ENCODE assay signal across 18 cellular contexts in genomic region chr11:61784506-61784805, GRCh38. TPM values are rescaled to one million over a fixed set of nuclear protein-coding genes. Genes with fewer than 3 reads are reported as not detected.
DNase-seq lines count a peak whose midpoint lies in the region; ATAC-seq and TF ChIP-seq lines count a peak whose summit lies in the region.
"Had no signal": no experiment of that assay in that cellular context is flagged by ENCODE, and none has a peak within 500 bp of the region (broad histone marks: within the 10 kb centered on the region; RNA-seq: fewer than 3 reads in every experiment).

No MANE protein-coding gene starts in this region.

- H3K27me3 Mint-ChIP-seq in WTC11 (ENCODE audit: low read depth) = no peaks in the 10 kb centered on the region; the same call in 1 of the 2 replicates

- no peaks in the 10 kb centered on the region for H3K4me1 Mint-ChIP-seq in WTC11

- no peak for TF ChIP-seq CTCF in WTC11 (IDR thresholded peaks at IDR 0.05)
- TF ChIP-seq CTCF in smooth muscle cell (IDR thresholded peaks at IDR 0.05; ENCODE audit: borderline replicate concordance, insufficient read depth, poor library complexity, severe bottlenecking) = no peak

- WGBS in mesodermal cell (ENCODE audit: insufficient coverage in 2 of 2), 2 experiments = 85 to 93% methylated on average over 4 to 6 of the region's 7 CpGs
- 97% methylated on average over 7 of the region's 7 CpGs for whole genome bisulfite sequencing in smooth muscle cell (ENCODE audit: low lambda C conversion rate)

- H3K4me2 ChIP-seq in smooth muscle cell = no peak overlapping the region

- H3K27ac Mint-ChIP-seq in WTC11 = no peak overlapping the region

- H3K9me3 Mint-ChIP-seq in WTC11 = no peaks in the 10 kb centered on the region

- H3K9ac ChIP-seq in smooth muscle cell (ENCODE audit: low read depth) = no peak overlapping the region

- no peak for ATAC-seq in WTC11
- ATAC-seq in esophagus mucosa = no peak
- no peak for ATAC-seq in HG03280 (IDR thresholded peaks at IDR 0.05; ENCODE audit: unreplicated experiment)
- ATAC-seq: K562 had no signal

- H3K4me3 ChIP-seq in H7 (ENCODE audit: insufficient read depth, low read depth, low read length) (no peak overlapping the region), mesodermal cell (ENCODE audit: extremely low read depth, insufficient read depth, low read length, poor library complexity, severe bottlenecking) (no peak overlapping the region), smooth muscle cell (no peak overlapping the region)
- H3K4me3 ChIP-seq: K562 had no signal

- peak overlapping the region; percentile 53 for H3K27ac ChIP-seq in mesodermal cell (ENCODE audit: low read depth, low read length, severe bottlenecking)
- H3K27ac ChIP-seq in smooth muscle cell (ENCODE audit: low read depth) = peak overlapping the region; percentile 52

- DNase-seq in H7 (peak; percentile 40), WTC11 (ENCODE audit: low spot score) (no peak), smooth muscle cell (lab: John Stamatoyannopoulos, UW; ENCODE audit: unreplicated experiment) (no peak), HEK293T (ENCODE audit: extremely low spot score) (no peak)
- DNase-seq: ACHN; AML-193; DMS153; NCI-H1436; NCI-H2029; NCI-H2171; NCI-H446 treated with DMSO at 0.1 percent for 48 hours; NK-92 treated with Interleukin-12 subunit alpha and Interleukin-12 subunit beta, amount 100 ng/mL, for 24 hours; OCI-M1 had no signal

- H4K20me1 ChIP-seq in smooth muscle cell (ENCODE audit: low read depth) = peaks cover 18% of the 10 kb centered on the region

- POLR2A ChIA-PET in WTC11 (lab: Charles Lee) (interaction anchor here (1.3 kb wide), 1 partner anchor 31 kb away, joined by 3 read pairs; no protein-coding TSS in a partner anchor), HEK293T (lab: Yijun Ruan, JAX) (interaction anchor here (0.6 kb wide), 1 partner anchor 370 kb away, joined by 3 read pairs; no protein-coding TSS in a partner anchor)

- peaks cover 29% of the 10 kb centered on the region for H3K36me3 Mint-ChIP-seq in WTC11

- peaks cover 27% of the 10 kb centered on the region for H3K36me3 ChIP-seq in H7 (replicated peaks; ENCODE audit: control insufficient read depth, insufficient read depth, low read length)
- H3K36me3 ChIP-seq in mesodermal cell (ENCODE audit: control insufficient read depth, insufficient read depth, low read length) = peaks cover 95% of the 10 kb centered on the region
- H3K36me3 ChIP-seq in smooth muscle cell (ENCODE audit: low read depth) = no peaks in the 10 kb centered on the region

- H3K9me3 ChIP-seq in mesodermal cell (ENCODE audit: control insufficient read depth, low read length) (no peaks in the 10 kb centered on the region), smooth muscle cell (replicated peaks; ENCODE audit: low read depth) (no peaks in the 10 kb centered on the region)

- no peaks in the 10 kb centered on the region for H3K79me2 ChIP-seq in smooth muscle cell (ENCODE audit: low read depth)

- H2AFZ ChIP-seq in smooth muscle cell (ENCODE audit: low read depth) = no peak overlapping the region

- peaks cover 25% of the 10 kb centered on the region for H3K4me1 ChIP-seq in mesodermal cell (ENCODE audit: control insufficient read depth, insufficient read depth, low read length, poor library complexity, severe bottlenecking)
- no peaks in the 10 kb centered on the region for H3K4me1 ChIP-seq in smooth muscle cell (ENCODE audit: low read depth)

- no peak overlapping the region for H3K4me3 Mint-ChIP-seq in WTC11
- H3K4me3 Mint-ChIP-seq: CD14-positive monocyte had no signal

- peaks cover 13% of the 10 kb centered on the region for H3F3A ChIP-seq in smooth muscle cell (ENCODE audit: low read depth)

- H3K27me3 ChIP-seq in H7 (ENCODE audit: control insufficient read depth, insufficient read depth, low read length) (no peaks in the 10 kb centered on the region), smooth muscle cell (ENCODE audit: low read depth) (no peaks in the 10 kb centered on the region)

- CTCF ChIA-PET in WTC11 (lab: Charles Lee) = interaction anchor here (1.0 to 5.3 kb wide), 4 partner anchors 13 to 253 kb away, joined by 4 to 42 read pairs (median 8); no protein-coding TSS in a partner anchor
- CTCF ChIA-PET in HEK293T (lab: Yijun Ruan, JAX) = no interaction called here

TF ChIP-seq in WTC11, 78 proteins besides CTCF, POLR2A, EP300 and RAD21:
- TF ChIP-seq MLX (CRISPR knock-in tag; IDR thresholded peaks at IDR 0.05) (no peak), ZNF317 (CRISPR knock-in tag; IDR thresholded peaks at IDR 0.05; ENCODE audit: borderline replicate concordance, low read depth) (0 out of 2 replicates have a peak, but pooled peaks have one; percentile 35)

TF ChIP-seq in HEK293T, 16 proteins besides CTCF, POLR2A, EP300 and RAD21:
- TF ChIP-seq FOXA1 (IDR thresholded peaks at IDR 0.05) (no peak), TARDBP (IDR thresholded peaks at IDR 0.05) (no peak), HDGF (IDR thresholded peaks at IDR 0.05; ENCODE audit: borderline replicate concordance) (no peak), LEF1 (IDR thresholded peaks at IDR 0.05; ENCODE audit: borderline replicate concordance) (no peak), SUZ12 (IDR thresholded peaks at IDR 0.05) (no peak), NFRKB (IDR thresholded peaks at IDR 0.05) (no peak), PKNOX1 (IDR thresholded peaks at IDR 0.05) (no peak), L3MBTL2 (conservative IDR thresholded peaks at IDR 0.05) (no peak), ZNF384 (IDR thresholded peaks at IDR 0.05) (no peak), ARNT (IDR thresholded peaks at IDR 0.05) (no peak), ELF4 (IDR thresholded peaks at IDR 0.05) (no peak), FOXK2 (IDR thresholded peaks at IDR 0.05) (no peak), BHLHE40 (IDR thresholded peaks at IDR 0.05; ENCODE audit: borderline replicate concordance) (no peak), FOXM1 (IDR thresholded peaks at IDR 0.05; ENCODE audit: borderline replicate concordance) (no peak)

RNA-seq across cellular contexts. Expression of gene TMEM258, which starts 7.9 kb away (rescaled TPM):
- 263 and 296 TPM in 2 replicates for total RNA-seq in H7 (2014; rRNA removed; shearing (Covaris generic))
- total RNA-seq in WTC11 (2021) (175 to 192 TPM (median 190 TPM) in 3 replicates), smooth muscle cell (97.2 and 118 TPM in 2 replicates), esophagus mucosa (90.9 TPM)
- polyA plus RNA-seq in mesodermal cell (2013, experiment 1 of 2) = 270 TPM
- polyA plus RNA-seq in mesodermal cell (2013, experiment 2 of 2) = 257 TPM
- polyA plus RNA-seq in smooth muscle cell = 300 and 317 TPM in 2 replicates

RNA-seq across cellular contexts. Expression of gene FEN1, which starts 8.3 kb away (rescaled TPM):
- total RNA-seq in H7 (2014; rRNA removed; shearing (Covaris generic)) = 103 and 119 TPM in 2 replicates
- total RNA-seq in WTC11 (2021) (72.3 to 96.3 TPM (median 73.2 TPM) in 3 replicates), smooth muscle cell (12.1 and 15.6 TPM in 2 replicates), esophagus mucosa (18.7 TPM)
- 34.0 TPM for polyA plus RNA-seq in mesodermal cell (2013, experiment 1 of 2)
- 29.7 TPM for polyA plus RNA-seq in mesodermal cell (2013, experiment 2 of 2)
- polyA plus RNA-seq in smooth muscle cell = 21.1 and 23.3 TPM in 2 replicates

RNA-seq across cellular contexts. Expression of gene MYRF, which starts 32.0 kb away (rescaled TPM):
- total RNA-seq in H7 (2014; rRNA removed; shearing (Covaris generic)) = 3.6 and 4.2 TPM in 2 replicates
- total RNA-seq in WTC11 (2021) (4.9 to 5.9 TPM (median 5.2 TPM) in 3 replicates), smooth muscle cell (11.1 and 12.2 TPM in 2 replicates), esophagus mucosa (0.88 TPM)
- polyA plus RNA-seq in mesodermal cell (2013, experiment 1 of 2) = 69.9 TPM
- polyA plus RNA-seq in mesodermal cell (2013, experiment 2 of 2) = 71.1 TPM
- polyA plus RNA-seq in smooth muscle cell = 13.7 and 19.0 TPM in 2 replicates

RNA-seq across cellular contexts. Expression of gene FADS1, which starts 32.3 kb away (rescaled TPM):
- total RNA-seq in H7 (2014; rRNA removed; shearing (Covaris generic)) = 99.2 and 115 TPM in 2 replicates
- total RNA-seq in WTC11 (2021) = 105 to 108 TPM (median 105 TPM) in 3 replicates
- 174 TPM for polyA plus RNA-seq in mesodermal cell (2013, experiment 1 of 2)
- 172 TPM for polyA plus RNA-seq in mesodermal cell (2013, experiment 2 of 2)
- total RNA-seq in smooth muscle cell = 122 and 144 TPM in 2 replicates
- 176 and 266 TPM in 2 replicates for polyA plus RNA-seq in smooth muscle cell
- total RNA-seq in esophagus mucosa = 7.5 TPM

RNA-seq across cellular contexts. Expression of gene FADS2, which starts 43.6 kb away (rescaled TPM):
- total RNA-seq in H7 (2014; rRNA removed; shearing (Covaris generic)) = 176 and 225 TPM in 2 replicates
- 416 to 423 TPM (median 422 TPM) in 3 replicates for total RNA-seq in WTC11 (2021)
- polyA plus RNA-seq in mesodermal cell (2013, experiment 1 of 2) = 708 TPM
- polyA plus RNA-seq in mesodermal cell (2013, experiment 2 of 2) = 593 TPM
- 279 and 332 TPM in 2 replicates for total RNA-seq in smooth muscle cell
- polyA plus RNA-seq in smooth muscle cell = 285 and 495 TPM in 2 replicates
- 43.3 TPM for total RNA-seq in esophagus mucosa
